In the genomic region with DNA sequence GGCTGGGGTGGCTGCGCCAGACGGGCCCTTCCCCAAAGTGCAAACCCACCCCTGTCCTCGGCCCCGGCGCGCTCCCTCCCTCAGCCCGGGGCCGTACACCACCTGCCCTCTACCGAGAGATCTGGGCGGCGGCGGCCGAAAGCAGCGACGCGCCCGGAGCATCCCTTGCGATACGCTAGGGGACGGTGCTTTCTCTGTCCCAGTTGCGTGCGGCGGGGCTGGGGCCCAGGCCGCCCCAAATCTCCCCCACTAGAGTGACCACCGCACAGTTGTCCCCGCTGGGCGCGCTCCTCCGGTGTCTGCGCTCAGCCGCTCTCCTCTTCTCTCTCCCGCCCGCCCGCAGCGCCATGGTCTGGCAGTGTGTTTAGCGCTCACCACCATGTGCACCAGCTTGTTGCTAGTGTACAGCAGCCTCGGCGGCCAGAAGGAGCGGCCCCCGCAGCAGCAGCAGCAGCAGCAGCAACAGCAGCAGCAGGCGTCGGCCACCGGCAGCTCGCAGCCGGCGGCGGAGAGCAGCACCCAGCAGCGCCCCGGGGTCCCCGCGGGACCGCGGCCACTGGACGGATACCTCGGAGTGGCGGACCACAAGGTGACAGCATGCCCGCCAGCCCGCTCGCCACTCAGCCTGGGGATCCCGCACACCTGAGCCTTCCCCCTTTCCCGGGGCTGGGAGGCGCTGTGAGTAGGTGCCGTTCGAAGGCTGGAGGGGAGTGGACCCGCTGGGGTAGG, we compare ENCODE assay signal across 8 cellular contexts. TPM values are rescaled to one million over a fixed set of nuclear protein-coding genes. Genes with fewer than 3 reads are reported as not detected.
DNase-seq lines count a peak whose midpoint lies in the region; ATAC-seq and TF ChIP-seq lines count a peak whose summit lies in the region.

No MANE protein-coding gene starts in this region.

- H3K27me3 Mint-ChIP-seq in natural killer cell treated with Interleukin-12 subunit alpha and Interleukin-12 subunit beta and Interleukin-15 and Interleukin-18, amount 100 ng/mL, for 72 hours, result peaks cover 29 to 65% of the 10 kb centered on the region in 2 donors
- H3K27me3 Mint-ChIP-seq in natural killer cell (ENCODE audit: low read depth in 2 of 2) (peaks cover 47 to 57% of the 10 kb centered on the region in 2 donors), progenitor cell of endocrine pancreas (peaks cover 52% of the 10 kb centered on the region)

- peaks cover 4% of the 10 kb centered on the region for H3K9me3 Mint-ChIP-seq in natural killer cell treated with Interleukin-12 subunit alpha and Interleukin-12 subunit beta and Interleukin-15 and Interleukin-18, amount 100 ng/mL, for 72 hours
- H3K9me3 Mint-ChIP-seq in natural killer cell (peaks cover under 1 to 5% of the 10 kb centered on the region in 2 donors), progenitor cell of endocrine pancreas (ENCODE audit: low read depth) (peaks cover 4% of the 10 kb centered on the region)
- H3K9me3 Mint-ChIP-seq in activated naive CD4-positive, alpha-beta T cell treated with anti-CD3 and anti-CD28 coated beads, Interleukin-2, amount 50 U/mL, for 72 hours, result peaks cover 5% of the 10 kb centered on the region in 2 donors

- DNase-seq in natural killer cell treated with Interleukin-12 subunit alpha and Interleukin-12 subunit beta and Interleukin-15 and Interleukin-18, amount 100 ng/mL, for 72 hours (ENCODE audit: low spot score), result no peak
- DNase-seq in natural killer cell (no peak), head of caudate nucleus (peak in 41 of 42 donors; percentile 15 to 75 (median 52)), progenitor cell of endocrine pancreas (ENCODE audit: low spot score, unreplicated experiment) (peak; percentile 37), DMS79 treated with DMSO at 0.1 percent for 48 hours (lab: John Stamatoyannopoulos, UW) (no peak), NCI-H226 (no peak)
- DNase-seq in activated naive CD4-positive, alpha-beta T cell treated with anti-CD3 and anti-CD28 coated beads, Interleukin-2, amount 50 U/mL, for 72 hours (ENCODE audit: low spot score in 2 of 2), result peak in 1 of 2 donors; percentile 49

- no peak overlapping the region for H3K27ac Mint-ChIP-seq in natural killer cell treated with Interleukin-12 subunit alpha and Interleukin-12 subunit beta and Interleukin-15 and Interleukin-18, amount 100 ng/mL, for 72 hours
- H3K27ac Mint-ChIP-seq in natural killer cell (no peak overlapping the region), progenitor cell of endocrine pancreas (no peak overlapping the region)
- no peak overlapping the region for H3K27ac Mint-ChIP-seq in activated naive CD4-positive, alpha-beta T cell treated with anti-CD3 and anti-CD28 coated beads, Interleukin-2, amount 50 U/mL, for 72 hours

- intact Hi-C loops in natural killer cell (cut with micrococcal nuclease) (no loop called here), head of caudate nucleus (cut with DNase I) (no loop called here)

- TF ChIP-seq CTCF in natural killer cell (IDR thresholded peaks at IDR 0.05) (no peak), LNCAP (IDR thresholded peaks at IDR 0.05) (peak; percentile 58), progenitor cell of endocrine pancreas (IDR thresholded peaks at IDR 0.05; ENCODE audit: unreplicated experiment) (no peak)

- H3K4me1 Mint-ChIP-seq in natural killer cell treated with Interleukin-12 subunit alpha and Interleukin-12 subunit beta and Interleukin-15 and Interleukin-18, amount 100 ng/mL, for 72 hours (ENCODE audit: low read depth in 2 of 2), result no peaks in the 10 kb centered on the region
- H3K4me1 Mint-ChIP-seq in natural killer cell, result no peaks in the 10 kb centered on the region
- peaks cover 8% of the 10 kb centered on the region for H3K4me1 Mint-ChIP-seq in progenitor cell of endocrine pancreas (ENCODE audit: low read depth)

- H3K36me3 Mint-ChIP-seq in natural killer cell treated with Interleukin-12 subunit alpha and Interleukin-12 subunit beta and Interleukin-15 and Interleukin-18, amount 100 ng/mL, for 72 hours, result no peaks in the 10 kb centered on the region
- no peaks in the 10 kb centered on the region for H3K36me3 Mint-ChIP-seq in natural killer cell
- H3K36me3 Mint-ChIP-seq in activated naive CD4-positive, alpha-beta T cell treated with anti-CD3 and anti-CD28 coated beads, Interleukin-2, amount 50 U/mL, for 72 hours, result no peaks in the 10 kb centered on the region
- no peaks in the 10 kb centered on the region for H3K36me3 Mint-ChIP-seq in progenitor cell of endocrine pancreas (ENCODE audit: insufficient read depth)

- no peak overlapping the region for H3K4me3 Mint-ChIP-seq in natural killer cell treated with Interleukin-12 subunit alpha and Interleukin-12 subunit beta and Interleukin-15 and Interleukin-18, amount 100 ng/mL, for 72 hours
- no peak overlapping the region for H3K4me3 Mint-ChIP-seq in natural killer cell
- H3K4me3 Mint-ChIP-seq in progenitor cell of endocrine pancreas (ENCODE audit: low read depth), result peak overlapping the region; percentile 85

- ATAC-seq in natural killer cell treated with Interleukin-12 subunit alpha and Interleukin-12 subunit beta and Interleukin-15 and Interleukin-18, amount 100 ng/mL, for 72 hours, result peak; percentile 43 to 56
- ATAC-seq in natural killer cell, result no peak
- peak; percentile 61 to 87 for ATAC-seq in activated naive CD4-positive, alpha-beta T cell treated with anti-CD3 and anti-CD28 coated beads, Interleukin-2, amount 50 U/mL, for 72 hours

RNA-seq across cellular contexts. Expression of a gene that starts 1.0 kb away (rescaled TPM):
- total RNA-seq in natural killer cell treated with Interleukin-12 subunit alpha and Interleukin-12 subunit beta and Interleukin-15 and Interleukin-18, amount 100 ng/mL, for 72 hours, result not detected
- not detected for total RNA-seq in natural killer cell
- total RNA-seq in activated naive CD4-positive, alpha-beta T cell treated with anti-CD3 and anti-CD28 coated beads, Interleukin-2, amount 50 U/mL, for 72 hours, result not detected
- 9.5 and 13.6 TPM in 2 replicates for total RNA-seq in progenitor cell of endocrine pancreas

Comparison
In these comparisons a context has a peak if more than half of its experiments do, and no peak if none do; other contexts are left out.
1. ATAC-seq: peak in natural killer cell treated with Interleukin-12 subunit alpha and Interleukin-12 subunit beta and Interleukin-15 and Interleukin-18, amount 100 ng/mL, for 72 hours (2 of 2) and activated naive CD4-positive, alpha-beta T cell treated with anti-CD3 and anti-CD28 coated beads, Interleukin-2, amount 50 U/mL, for 72 hours (2 of 2); none in natural killer cell (0 of 3).
2. DNase-seq: peak in head of caudate nucleus (41 of 42) and progenitor cell of endocrine pancreas (single experiment); none in natural killer cell treated with Interleukin-12 subunit alpha and Interleukin-12 subunit beta and Interleukin-15 and Interleukin-18, amount 100 ng/mL, for 72 hours (single experiment), natural killer cell (single experiment), DMS79 treated with DMSO at 0.1 percent for 48 hours (single experiment) and NCI-H226 (single experiment).